In the genomic region with DNA sequence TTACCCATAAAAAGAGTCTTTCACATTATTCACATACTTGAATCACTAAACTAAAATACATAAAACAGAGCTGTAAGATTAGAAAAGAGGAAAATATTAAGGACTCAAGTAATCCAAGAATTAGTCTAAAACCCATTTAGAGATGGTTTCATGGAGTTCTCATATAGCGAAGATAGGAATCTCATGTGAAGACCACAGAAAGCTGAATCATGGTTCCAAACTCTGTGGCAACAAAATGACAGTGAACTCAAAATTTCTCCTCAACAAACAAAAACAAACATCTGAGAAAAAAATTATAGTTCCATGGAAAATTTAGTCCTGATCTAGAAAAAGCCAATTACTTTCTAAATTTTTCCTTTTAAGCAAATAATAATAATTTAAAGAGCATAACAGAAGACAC, we compare ENCODE assay signal across 1 cellular context.
TF ChIP-seq lines count a peak whose summit lies in the region.

No MANE protein-coding gene starts in this region.

TF ChIP-seq in IMR-90, 13 proteins besides CTCF, POLR2A, EP300 and RAD21:
- TF ChIP-seq SMC3 (IDR thresholded peaks at IDR 0.05; ENCODE audit: low read depth, low read length) (no peak), NFE2L2 (IDR thresholded peaks at IDR 0.05; ENCODE audit: low read depth, low read length) (no peak), RFX5 (IDR thresholded peaks at IDR 0.05; ENCODE audit: low read depth, low read length) (no peak), MXI1 (IDR thresholded peaks at IDR 0.05; ENCODE audit: borderline replicate concordance, low read depth, low read length) (no peak), MAFK (IDR thresholded peaks at IDR 0.05; ENCODE audit: low read depth, low read length) (no peak), MAZ (IDR thresholded peaks at IDR 0.05; ENCODE audit: borderline replicate concordance, low read depth, low read length) (no peak), CHD1 (IDR thresholded peaks at IDR 0.05; ENCODE audit: low read depth, low read length) (no peak), BHLHE40 (IDR thresholded peaks at IDR 0.05; ENCODE audit: low read depth, low read length) (no peak), RCOR1 (IDR thresholded peaks at IDR 0.05; ENCODE audit: insufficient replicate concordance, low read length) (no peak), FOS (IDR thresholded peaks at IDR 0.05; ENCODE audit: low read depth, low read length) (no peak), CEBPB (IDR thresholded peaks at IDR 0.05; ENCODE audit: low read depth, low read length) (no peak)
- TF ChIP-seq, protein P1, sequence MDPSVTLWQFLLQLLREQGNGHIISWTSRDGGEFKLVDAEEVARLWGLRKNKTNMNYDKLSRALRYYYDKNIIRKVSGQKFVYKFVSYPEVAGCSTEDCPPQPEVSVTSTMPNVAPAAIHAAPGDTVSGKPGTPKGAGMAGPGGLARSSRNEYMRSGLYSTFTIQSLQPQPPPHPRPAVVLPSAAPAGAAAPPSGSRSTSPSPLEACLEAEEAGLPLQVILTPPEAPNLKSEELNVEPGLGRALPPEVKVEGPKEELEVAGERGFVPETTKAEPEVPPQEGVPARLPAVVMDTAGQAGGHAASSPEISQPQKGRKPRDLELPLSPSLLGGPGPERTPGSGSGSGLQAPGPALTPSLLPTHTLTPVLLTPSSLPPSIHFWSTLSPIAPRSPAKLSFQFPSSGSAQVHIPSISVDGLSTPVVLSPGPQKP (IDR thresholded peaks at IDR 0.05; ENCODE audit: borderline replicate concordance, low read depth, low read length) = no peak
- TF ChIP-seq, protein P2, sequence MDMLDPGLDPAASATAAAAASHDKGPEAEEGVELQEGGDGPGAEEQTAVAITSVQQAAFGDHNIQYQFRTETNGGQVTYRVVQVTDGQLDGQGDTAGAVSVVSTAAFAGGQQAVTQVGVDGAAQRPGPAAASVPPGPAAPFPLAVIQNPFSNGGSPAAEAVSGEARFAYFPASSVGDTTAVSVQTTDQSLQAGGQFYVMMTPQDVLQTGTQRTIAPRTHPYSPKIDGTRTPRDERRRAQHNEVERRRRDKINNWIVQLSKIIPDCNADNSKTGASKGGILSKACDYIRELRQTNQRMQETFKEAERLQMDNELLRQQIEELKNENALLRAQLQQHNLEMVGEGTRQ (IDR thresholded peaks at IDR 0.05; ENCODE audit: low read depth, low read length) = no peak
